ENCODE assay signal across 1 cellular context in the genomic region with DNA sequence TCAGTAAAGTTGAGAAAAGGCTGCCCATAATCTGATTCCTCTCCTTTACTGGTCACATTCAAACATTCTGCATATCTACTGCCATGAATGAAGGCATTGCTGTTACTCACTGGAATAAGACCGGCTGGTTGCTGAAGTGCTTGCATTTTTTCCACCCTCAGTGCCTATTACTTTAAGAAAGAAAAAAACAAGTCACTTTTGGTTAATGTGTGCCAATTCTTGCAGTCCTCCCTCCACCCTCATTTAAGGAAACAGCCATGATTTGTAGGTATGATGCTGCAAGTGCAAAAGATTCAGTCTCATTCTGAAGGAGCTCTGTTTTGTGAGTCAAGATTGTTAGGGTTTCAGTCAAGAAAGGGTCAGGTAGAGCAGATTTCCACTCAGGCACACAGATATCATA.
TF ChIP-seq lines count a peak whose summit lies in the region.

No MANE protein-coding gene starts in this region.

TF ChIP-seq in GM23338, 12 proteins besides CTCF, POLR2A, EP300 and RAD21 (continued from another document):
- TF ChIP-seq, protein P1, sequence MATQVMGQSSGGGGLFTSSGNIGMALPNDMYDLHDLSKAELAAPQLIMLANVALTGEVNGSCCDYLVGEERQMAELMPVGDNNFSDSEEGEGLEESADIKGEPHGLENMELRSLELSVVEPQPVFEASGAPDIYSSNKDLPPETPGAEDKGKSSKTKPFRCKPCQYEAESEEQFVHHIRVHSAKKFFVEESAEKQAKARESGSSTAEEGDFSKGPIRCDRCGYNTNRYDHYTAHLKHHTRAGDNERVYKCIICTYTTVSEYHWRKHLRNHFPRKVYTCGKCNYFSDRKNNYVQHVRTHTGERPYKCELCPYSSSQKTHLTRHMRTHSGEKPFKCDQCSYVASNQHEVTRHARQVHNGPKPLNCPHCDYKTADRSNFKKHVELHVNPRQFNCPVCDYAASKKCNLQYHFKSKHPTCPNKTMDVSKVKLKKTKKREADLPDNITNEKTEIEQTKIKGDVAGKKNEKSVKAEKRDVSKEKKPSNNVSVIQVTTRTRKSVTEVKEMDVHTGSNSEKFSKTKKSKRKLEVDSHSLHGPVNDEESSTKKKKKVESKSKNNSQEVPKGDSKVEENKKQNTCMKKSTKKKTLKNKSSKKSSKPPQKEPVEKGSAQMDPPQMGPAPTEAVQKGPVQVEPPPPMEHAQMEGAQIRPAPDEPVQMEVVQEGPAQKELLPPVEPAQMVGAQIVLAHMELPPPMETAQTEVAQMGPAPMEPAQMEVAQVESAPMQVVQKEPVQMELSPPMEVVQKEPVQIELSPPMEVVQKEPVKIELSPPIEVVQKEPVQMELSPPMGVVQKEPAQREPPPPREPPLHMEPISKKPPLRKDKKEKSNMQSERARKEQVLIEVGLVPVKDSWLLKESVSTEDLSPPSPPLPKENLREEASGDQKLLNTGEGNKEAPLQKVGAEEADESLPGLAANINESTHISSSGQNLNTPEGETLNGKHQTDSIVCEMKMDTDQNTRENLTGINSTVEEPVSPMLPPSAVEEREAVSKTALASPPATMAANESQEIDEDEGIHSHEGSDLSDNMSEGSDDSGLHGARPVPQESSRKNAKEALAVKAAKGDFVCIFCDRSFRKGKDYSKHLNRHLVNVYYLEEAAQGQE (IDR thresholded peaks at IDR 0.05; ENCODE audit: unreplicated experiment): no peak
- TF ChIP-seq EZH2 (IDR thresholded peaks at IDR 0.05; ENCODE audit: low read depth, unreplicated experiment) (no peak), STAT1 (IDR thresholded peaks at IDR 0.05; ENCODE audit: unreplicated experiment) (no peak), CREB1 (CRISPR knock-in tag; IDR thresholded peaks at IDR 0.05; ENCODE audit: low read depth) (no peak), ZNF114 (CRISPR knock-in tag; IDR thresholded peaks at IDR 0.05) (no peak)
